ENCODE assay signal across 18 cellular contexts in the genomic region with DNA sequence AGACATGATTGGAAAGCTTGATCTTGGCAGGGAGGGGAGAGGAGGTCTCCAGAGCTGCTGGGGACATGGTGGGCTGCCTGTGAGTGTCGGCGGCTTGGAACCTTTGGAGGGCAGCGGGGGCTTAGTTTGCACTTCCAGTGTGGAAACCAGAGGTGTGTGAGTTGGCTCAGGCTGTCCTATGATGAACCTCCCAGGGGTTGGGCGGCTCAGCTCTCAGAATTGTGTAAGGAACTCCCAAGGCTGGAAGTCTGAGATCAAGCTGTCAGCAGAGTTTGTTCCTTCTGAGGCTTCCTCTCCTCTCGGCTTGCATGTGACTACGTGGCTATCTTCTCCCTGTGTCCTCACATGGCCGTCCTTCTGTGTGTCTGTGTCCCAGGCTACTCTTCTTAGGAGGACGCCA.
DNase-seq lines count a peak whose midpoint lies in the region; ATAC-seq, FAIRE-seq and TF ChIP-seq lines count a peak whose summit lies in the region.
"Had no signal": no experiment of that assay in that cellular context is flagged by ENCODE, and none has a peak within 500 bp of the region (broad histone marks: within the 10 kb centered on the region; RNA-seq: fewer than 3 reads in every experiment).

No MANE protein-coding gene starts in this region.

- FAIRE-seq in kidney (lab: Jason Lieb, UNC): no peak
- FAIRE-seq: GM19239, HepG2 had no signal

- peaks cover 0 to 6% (median 0%) of the 10 kb centered on the region in 3 donors for H3K27me3 ChIP-seq in sigmoid colon
- H3K27me3 ChIP-seq: BLaER1 had no signal

- whole genome bisulfite sequencing in sigmoid colon, 2 donors: 87 to 92% methylated on average over 8 of the region's 8 CpGs

- TF ChIP-seq EP300 in sigmoid colon (IDR thresholded peaks at IDR 0.05): no peak

- POLR2A ChIA-PET in activated naive CD8-positive, alpha-beta T cell treated with anti-CD3 and anti-CD28 coated beads, Interleukin-2, amount 10 ng/mL, durations not matched to agents 7 days and 5 days (lab: Charles Lee): no interaction called here

- no peak overlapping the region for H3K27ac ChIP-seq in kidney (ENCODE audit: low read depth in 2 of 2, low read length in 2 of 2)
- H3K27ac ChIP-seq in sigmoid colon: no peak overlapping the region
- H3K27ac ChIP-seq: BLaER1 had no signal

- H3K36me3 ChIP-seq in kidney (ENCODE audit: control insufficient read depth in 1 of 2, insufficient read depth in 2 of 2, low read length in 2 of 2): no peaks in the 10 kb centered on the region
- no peaks in the 10 kb centered on the region for H3K36me3 ChIP-seq in sigmoid colon
- H3K36me3 ChIP-seq: BLaER1 had no signal

- H3K9me3 ChIP-seq in kidney (ENCODE audit: control insufficient read depth in 1 of 2, low read length in 2 of 2): no peaks in the 10 kb centered on the region
- no peaks in the 10 kb centered on the region for H3K9me3 ChIP-seq in sigmoid colon
- H3K9me3 ChIP-seq: BLaER1 had no signal

- intact Hi-C loops in kidney (cut with DNase I): no loop called here
- intact Hi-C loops in sigmoid colon (cut with DNase I): no loop called here

- H3K27me3 Mint-ChIP-seq in activated naive CD8-positive, alpha-beta T cell treated with anti-CD3 and anti-CD28 coated beads, Interleukin-2, amount 10 ng/mL, durations not matched to agents 7 days and 5 days: peaks cover 18% of the 10 kb centered on the region
- H3K27me3 Mint-ChIP-seq in activated naive CD8-positive, alpha-beta T cell treated with anti-CD3 and anti-CD28 coated beads, Interleukin-2, amount 50 U/mL, for 24 hours: peaks cover 18% of the 10 kb centered on the region

- no peaks in the 10 kb centered on the region for H3K4me1 Mint-ChIP-seq in activated naive CD8-positive, alpha-beta T cell treated with anti-CD3 and anti-CD28 coated beads, Interleukin-2, amount 10 ng/mL, durations not matched to agents 7 days and 5 days
- no peaks in the 10 kb centered on the region for H3K4me1 Mint-ChIP-seq in activated naive CD8-positive, alpha-beta T cell treated with anti-CD3 and anti-CD28 coated beads, Interleukin-2, amount 50 U/mL, for 24 hours

- peaks cover 5% of the 10 kb centered on the region for H3K9me3 Mint-ChIP-seq in activated naive CD8-positive, alpha-beta T cell treated with anti-CD3 and anti-CD28 coated beads, Interleukin-2, amount 10 ng/mL, durations not matched to agents 7 days and 5 days
- peaks cover 17% of the 10 kb centered on the region for H3K9me3 Mint-ChIP-seq in activated naive CD8-positive, alpha-beta T cell treated with anti-CD3 and anti-CD28 coated beads, Interleukin-2, amount 50 U/mL, for 24 hours

- no peak for ATAC-seq in activated naive CD8-positive, alpha-beta T cell treated with anti-CD3 and anti-CD28 coated beads, Interleukin-2, amount 10 ng/mL, durations not matched to agents 7 days and 5 days (ENCODE audit: low read depth)
- ATAC-seq in activated naive CD8-positive, alpha-beta T cell treated with anti-CD3 and anti-CD28 coated beads, Interleukin-2, amount 50 U/mL, for 24 hours: no peak
- ATAC-seq in GM18867 (IDR thresholded peaks at IDR 0.05; ENCODE audit: unreplicated experiment): no peak
- ATAC-seq: CD8-positive, alpha-beta T cell; HepG2 had no signal

- H3K4me3 ChIP-seq in kidney (ENCODE audit: low read length in 2 of 2): no peak overlapping the region
- no peak overlapping the region for H3K4me3 ChIP-seq in sigmoid colon
- H3K4me3 ChIP-seq: BLaER1 had no signal

- TF ChIP-seq POLR2A in sigmoid colon (IDR thresholded peaks at IDR 0.05): no peak

- H3K27ac Mint-ChIP-seq in activated naive CD8-positive, alpha-beta T cell treated with anti-CD3 and anti-CD28 coated beads, Interleukin-2, amount 10 ng/mL, durations not matched to agents 7 days and 5 days: no peak overlapping the region
- no peak overlapping the region for H3K27ac Mint-ChIP-seq in activated naive CD8-positive, alpha-beta T cell treated with anti-CD3 and anti-CD28 coated beads, Interleukin-2, amount 50 U/mL, for 24 hours
- H3K27ac Mint-ChIP-seq: CD8-positive, alpha-beta T cell; IgD-negative memory B cell had no signal

- H3K9ac ChIP-seq in kidney (ENCODE audit: low read length in 2 of 2): no peak overlapping the region
- H3K9ac ChIP-seq: BLaER1 had no signal

- no peaks in the 10 kb centered on the region for H3K36me3 Mint-ChIP-seq in activated naive CD8-positive, alpha-beta T cell treated with anti-CD3 and anti-CD28 coated beads, Interleukin-2, amount 10 ng/mL, durations not matched to agents 7 days and 5 days
- no peaks in the 10 kb centered on the region for H3K36me3 Mint-ChIP-seq in activated naive CD8-positive, alpha-beta T cell treated with anti-CD3 and anti-CD28 coated beads, Interleukin-2, amount 50 U/mL, for 24 hours (ENCODE audit: low read depth)
- H3K36me3 Mint-ChIP-seq: CD8-positive, alpha-beta T cell had no signal

- H3K4me1 ChIP-seq in kidney (ENCODE audit: control insufficient read depth in 1 of 2, insufficient read depth in 1 of 2, low read depth in 1 of 2, low read length in 2 of 2): peaks cover 0 to 2% of the 10 kb centered on the region in 2 donors
- H3K4me1 ChIP-seq in sigmoid colon: peaks cover 0 to 5% (median 2%) of the 10 kb centered on the region in 4 donors
- H3K4me1 ChIP-seq: BLaER1 had no signal

- peak; percentile 8 for DNase-seq in activated naive CD8-positive, alpha-beta T cell treated with anti-CD3 and anti-CD28 coated beads, Interleukin-2, amount 10 ng/mL, durations not matched to agents 7 days and 5 days
- DNase-seq in activated naive CD8-positive, alpha-beta T cell treated with anti-CD3 and anti-CD28 coated beads, Interleukin-2, amount 50 U/mL, for 24 hours: no peak
- DNase-seq in kidney (peak; percentile 21), sigmoid colon (peak; percentile 61), ureter (ENCODE audit: low spot score) (peak; percentile 30), NCI-H146 treated with DMSO at 0.1 percent for 48 hours (lab: John Stamatoyannopoulos, UW; ENCODE audit: unreplicated experiment) (no peak), HK-2 (ENCODE audit: unreplicated experiment) (no peak)
- DNase-seq: 8988T; Calu3; CD8-positive, alpha-beta T cell; DMS79 treated with DMSO at 0.1 percent for 48 hours; GF-D8; HCEC 1CT had no signal

- no peak overlapping the region for H3K4me3 Mint-ChIP-seq in activated naive CD8-positive, alpha-beta T cell treated with anti-CD3 and anti-CD28 coated beads, Interleukin-2, amount 10 ng/mL, durations not matched to agents 7 days and 5 days
- no peak overlapping the region for H3K4me3 Mint-ChIP-seq in activated naive CD8-positive, alpha-beta T cell treated with anti-CD3 and anti-CD28 coated beads, Interleukin-2, amount 50 U/mL, for 24 hours
- H3K4me3 Mint-ChIP-seq: CD8-positive, alpha-beta T cell; IgD-negative memory B cell had no signal

- no peak for TF ChIP-seq CTCF in kidney (IDR thresholded peaks at IDR 0.05; ENCODE audit: borderline replicate concordance, extremely low read depth, insufficient read depth)
- no peak for TF ChIP-seq CTCF in sigmoid colon (IDR thresholded peaks at IDR 0.05)

Comparison
In these comparisons a context has a peak if more than half of its experiments do, and no peak if none do; other contexts are left out.
1. DNase-seq: peak in activated naive CD8-positive, alpha-beta T cell treated with anti-CD3 and anti-CD28 coated beads, Interleukin-2, amount 10 ng/mL, durations not matched to agents 7 days and 5 days (single experiment), kidney (single experiment), sigmoid colon (single experiment) and ureter (single experiment); none in activated naive CD8-positive, alpha-beta T cell treated with anti-CD3 and anti-CD28 coated beads, Interleukin-2, amount 50 U/mL, for 24 hours (single experiment), NCI-H146 treated with DMSO at 0.1 percent for 48 hours (single experiment) and HK-2 (single experiment).